Comparison of ENCODE assay signal across 31 cellular contexts in the genomic region with DNA sequence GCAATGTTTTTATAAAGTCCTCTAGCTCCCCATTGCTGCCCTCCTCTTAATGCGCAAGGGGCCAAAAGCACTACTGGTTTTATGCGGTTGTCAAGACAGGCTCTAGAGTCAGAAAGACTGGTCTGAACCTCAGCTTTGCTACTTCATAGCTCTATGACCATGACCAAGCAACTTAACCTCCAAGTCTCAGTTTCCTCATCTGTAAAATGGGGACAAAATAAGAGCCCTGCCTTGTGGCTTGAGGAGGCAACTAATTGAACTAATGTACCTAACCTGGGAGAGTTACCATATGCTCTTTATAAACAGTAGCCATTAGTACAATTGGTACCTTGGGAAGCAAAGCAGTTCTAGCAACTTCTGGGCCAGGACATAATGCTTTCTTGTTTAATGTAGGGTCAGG. TPM values are rescaled to one million over a fixed set of nuclear protein-coding genes. Genes with fewer than 3 reads are reported as not detected.
DNase-seq lines count a peak whose midpoint lies in the region; ATAC-seq, FAIRE-seq and TF ChIP-seq lines count a peak whose summit lies in the region.
"Had no signal": no experiment of that assay in that cellular context is flagged by ENCODE, and none has a peak within 500 bp of the region (broad histone marks: within the 10 kb centered on the region; RNA-seq: fewer than 3 reads in every experiment).

No MANE protein-coding gene starts in this region.

- peaks cover 14% of the 10 kb centered on the region for H3K36me3 Mint-ChIP-seq in activated naive CD8-positive, alpha-beta T cell
- peaks cover 75% of the 10 kb centered on the region for H3K36me3 Mint-ChIP-seq in activated naive CD8-positive, alpha-beta T cell treated with anti-CD3 and anti-CD28 coated beads, Interleukin-2, amount 50 U/mL, for 24 hours (ENCODE audit: low read depth)
- peaks cover 100% of the 10 kb centered on the region for H3K36me3 Mint-ChIP-seq in activated T-helper 17 cell treated with anti-CD3 and anti-CD28 coated beads, Interleukin-2, amount 50 U/mL, for 72 hours (ENCODE audit: low read depth)
- peaks cover 17 to 40% of the 10 kb centered on the region in 2 donors for H3K36me3 Mint-ChIP-seq in naive B cell
- H3K36me3 Mint-ChIP-seq in neural progenitor cell = peaks cover 27% of the 10 kb centered on the region

- FAIRE-seq in D721Med (lab: Jason Lieb, UNC) = no peak
- FAIRE-seq: bronchial epithelial cell, small intestine had no signal

- H3K36me3 ChIP-seq in neural progenitor cell = no peaks in the 10 kb centered on the region

- no peaks in the 10 kb centered on the region for H3K79me2 ChIP-seq in neural progenitor cell (ENCODE audit: low read depth)

- H3K27ac ChIP-seq in neural progenitor cell = no peak overlapping the region
- H3K27ac ChIP-seq: BLaER1, coronary artery, foreskin keratinocyte, GM23248, Peyer's patch, suprapubic skin had no signal

- no peak for ATAC-seq in activated naive CD8-positive, alpha-beta T cell treated with anti-CD3 and anti-CD28 coated beads, Interleukin-2, amount 50 U/mL, for 24 hours
- ATAC-seq in activated T-helper 17 cell treated with anti-CD3 and anti-CD28 coated beads, Interleukin-2, amount 50 U/mL, for 72 hours (replicated peaks) = no peak
- ATAC-seq in naive B cell (ENCODE audit: low read depth in 2 of 2) = no peak
- ATAC-seq in stimulated activated naive CD8-positive, alpha-beta T cell treated with anti-CD3 and anti-CD28 coated beads, Interleukin-15, amount 100 ng/mL, for 72 hours = no peak
- ATAC-seq: esophagus mucosa, foreskin keratinocyte, left colon, WTC11 had no signal

- H3K9me3 ChIP-seq in neural progenitor cell (ENCODE audit: low read depth) = no peaks in the 10 kb centered on the region
- H3K9me3 ChIP-seq: BLaER1, Peyer's patch, suprapubic skin had no signal

- peak overlapping the region; percentile 97 for H3K27ac Mint-ChIP-seq in activated naive CD8-positive, alpha-beta T cell
- no peak overlapping the region for H3K27ac Mint-ChIP-seq in activated naive CD8-positive, alpha-beta T cell treated with anti-CD3 and anti-CD28 coated beads, Interleukin-2, amount 50 U/mL, for 24 hours
- peak overlapping the region; percentile 69 for H3K27ac Mint-ChIP-seq in activated T-helper 17 cell treated with anti-CD3 and anti-CD28 coated beads, Interleukin-2, amount 50 U/mL, for 72 hours
- peak overlapping the region; percentile 68 to 97 (median 81) for H3K27ac Mint-ChIP-seq in naive B cell
- peak overlapping the region; percentile 31 to 58 for H3K27ac Mint-ChIP-seq in stimulated activated naive CD8-positive, alpha-beta T cell treated with anti-CD3 and anti-CD28 coated beads, Interleukin-15, amount 100 ng/mL, for 72 hours
- no peak overlapping the region for H3K27ac Mint-ChIP-seq in neural progenitor cell
- H3K27ac Mint-ChIP-seq: WTC11 had no signal

- no peak overlapping the region for H3K4me2 ChIP-seq in neural progenitor cell
- H3K4me2 ChIP-seq: BLaER1 had no signal

- peaks cover 36% of the 10 kb centered on the region for H3K4me1 Mint-ChIP-seq in activated naive CD8-positive, alpha-beta T cell (ENCODE audit: low read depth)
- H3K4me1 Mint-ChIP-seq in activated naive CD8-positive, alpha-beta T cell treated with anti-CD3 and anti-CD28 coated beads, Interleukin-2, amount 50 U/mL, for 24 hours = peaks cover 40% of the 10 kb centered on the region
- H3K4me1 Mint-ChIP-seq in activated T-helper 17 cell treated with anti-CD3 and anti-CD28 coated beads, Interleukin-2, amount 50 U/mL, for 72 hours = peaks cover 12% of the 10 kb centered on the region
- H3K4me1 Mint-ChIP-seq in naive B cell = peaks cover 32 to 45% (median 42%) of the 10 kb centered on the region in 3 donors
- H3K4me1 Mint-ChIP-seq in stimulated activated naive CD8-positive, alpha-beta T cell treated with anti-CD3 and anti-CD28 coated beads, Interleukin-15, amount 100 ng/mL, for 72 hours = peaks cover 50% of the 10 kb centered on the region
- peaks cover 2% of the 10 kb centered on the region for H3K4me1 Mint-ChIP-seq in neural progenitor cell
- H3K4me1 Mint-ChIP-seq: WTC11 had no signal

- H3K9me3 Mint-ChIP-seq in activated naive CD8-positive, alpha-beta T cell (ENCODE audit: low read depth) = no peaks in the 10 kb centered on the region
- H3K9me3 Mint-ChIP-seq in activated naive CD8-positive, alpha-beta T cell treated with anti-CD3 and anti-CD28 coated beads, Interleukin-2, amount 50 U/mL, for 24 hours = no peaks in the 10 kb centered on the region
- no peaks in the 10 kb centered on the region for H3K9me3 Mint-ChIP-seq in activated T-helper 17 cell treated with anti-CD3 and anti-CD28 coated beads, Interleukin-2, amount 50 U/mL, for 72 hours
- H3K9me3 Mint-ChIP-seq in naive B cell (no peaks in the 10 kb centered on the region), neural progenitor cell (no peaks in the 10 kb centered on the region)
- H3K9me3 Mint-ChIP-seq in stimulated activated naive CD8-positive, alpha-beta T cell treated with anti-CD3 and anti-CD28 coated beads, Interleukin-15, amount 100 ng/mL, for 72 hours = no peaks in the 10 kb centered on the region
- H3K9me3 Mint-ChIP-seq: WTC11 had no signal

- H3K27me3 ChIP-seq in neural progenitor cell = no peaks in the 10 kb centered on the region
- H3K27me3 ChIP-seq: BLaER1, foreskin keratinocyte, Peyer's patch, suprapubic skin had no signal

- H3K27me3 Mint-ChIP-seq in activated naive CD8-positive, alpha-beta T cell = no peaks in the 10 kb centered on the region
- H3K27me3 Mint-ChIP-seq in activated naive CD8-positive, alpha-beta T cell treated with anti-CD3 and anti-CD28 coated beads, Interleukin-2, amount 50 U/mL, for 24 hours = no peaks in the 10 kb centered on the region
- no peaks in the 10 kb centered on the region for H3K27me3 Mint-ChIP-seq in activated T-helper 17 cell treated with anti-CD3 and anti-CD28 coated beads, Interleukin-2, amount 50 U/mL, for 72 hours
- H3K27me3 Mint-ChIP-seq in naive B cell (peaks cover 0 to 4% (median 0%) of the 10 kb centered on the region in 3 donors), neural progenitor cell (ENCODE audit: insufficient read depth, low read depth) (peaks cover 5% of the 10 kb centered on the region)
- no peaks in the 10 kb centered on the region for H3K27me3 Mint-ChIP-seq in stimulated activated naive CD8-positive, alpha-beta T cell treated with anti-CD3 and anti-CD28 coated beads, Interleukin-15, amount 100 ng/mL, for 72 hours

- no peak overlapping the region for H3K9ac ChIP-seq in neural progenitor cell
- H3K9ac ChIP-seq: BLaER1, GM23248 had no signal

- H3F3A ChIP-seq in neural progenitor cell (ENCODE audit: low read depth) = no peaks in the 10 kb centered on the region

- H3K4me1 ChIP-seq in neural progenitor cell = no peaks in the 10 kb centered on the region
- H3K4me1 ChIP-seq: foreskin keratinocyte, suprapubic skin had no signal

- H2AFZ ChIP-seq in neural progenitor cell (replicated peaks) = no peak overlapping the region
- H2AFZ ChIP-seq: GM23248 had no signal

- H3K4me3 ChIP-seq in neural progenitor cell = no peak overlapping the region
- H3K4me3 ChIP-seq: BLaER1, coronary artery, GM23248, Peyer's patch, suprapubic skin had no signal

- DNase-seq in activated naive CD8-positive, alpha-beta T cell treated with anti-CD3 and anti-CD28 coated beads, Interleukin-2, amount 50 U/mL, for 24 hours = no peak
- DNase-seq in naive B cell (no peak), D721Med (ENCODE audit: insufficient read length, low spot score) (no peak), neural progenitor cell (ENCODE audit: low spot score) (no peak), hypothalamus (lab: John Stamatoyannopoulos, UW) (no peak)
- DNase-seq in stimulated activated naive CD8-positive, alpha-beta T cell treated with anti-CD3 and anti-CD28 coated beads, Interleukin-15, amount 100 ng/mL, for 72 hours = no peak
- DNase-seq: activated CD4-positive, alpha-beta T cell treated with anti-CD3 and anti-CD28 coated beads, Interleukin-2, amount 50 U/mL, for 4 hours; activated CD8-positive, alpha-beta memory T cell treated with anti-CD3 and anti-CD28 coated beads, Interleukin-2, amount 50 U/mL, for 4 hours; activated effector memory CD4-positive, alpha-beta T cell treated with anti-CD3 and anti-CD28 coated beads, Interleukin-2, amount 50 U/mL, for 16 hours; foreskin keratinocyte; GM23248; left colon; mesenchymal stem cell; NCI-H1417 treated with DMSO at 0.1 percent for 48 hours; NCI-H2081 treated with DMSO at 0.1 percent for 48 hours; NCI-H226; NCI-H69; occipital lobe; Peyer's patch; SIG-M5; small intestine; stimulated activated CD4-positive, alpha-beta T cell treated with anti-CD3 and anti-CD28 coated beads, Interleukin-1b, Interleukin-23, amount 100 ng/mL, for 48 hours; T1000 had no signal

- TF ChIP-seq CTCF in D721Med (IDR thresholded peaks at IDR 0.05; ENCODE audit: insufficient read depth, missing control alignments) (no peak), neural progenitor cell (IDR thresholded peaks at IDR 0.05) (no peak)

- H4K20me1 ChIP-seq in neural progenitor cell (ENCODE audit: low read depth) = no peaks in the 10 kb centered on the region

- H3K4me3 Mint-ChIP-seq in activated naive CD8-positive, alpha-beta T cell = no peak overlapping the region
- no peak overlapping the region for H3K4me3 Mint-ChIP-seq in activated naive CD8-positive, alpha-beta T cell treated with anti-CD3 and anti-CD28 coated beads, Interleukin-2, amount 50 U/mL, for 24 hours
- no peak overlapping the region for H3K4me3 Mint-ChIP-seq in activated T-helper 17 cell treated with anti-CD3 and anti-CD28 coated beads, Interleukin-2, amount 50 U/mL, for 72 hours
- H3K4me3 Mint-ChIP-seq in naive B cell (peak overlapping the region in 1 of 8 donors; percentile 35), neural progenitor cell (no peak overlapping the region)
- H3K4me3 Mint-ChIP-seq in stimulated activated naive CD8-positive, alpha-beta T cell treated with anti-CD3 and anti-CD28 coated beads, Interleukin-15, amount 100 ng/mL, for 72 hours = no peak overlapping the region
- H3K4me3 Mint-ChIP-seq: WTC11 had no signal

RNA-seq across cellular contexts. Expression of a gene that starts 36.5 kb away (rescaled TPM):
- 100 to 1,000 TPM; 432 to 559 TPM for total RNA-seq in activated T-helper 17 cell treated with anti-CD3 and anti-CD28 coated beads, Interleukin-2, amount 50 U/mL, for 72 hours
- 100 to 1,000 TPM; 183 to 442 (median 326) TPM for polyA plus RNA-seq in naive B cell (ENCODE audit: low read depth in 6 of 6)
- total RNA-seq in neural progenitor cell (ENCODE audit: low replicate concordance) = 95.0 and 97.6 TPM in 2 replicates

RNA-seq across cellular contexts. Expression of a gene that starts 40.3 kb away (rescaled TPM):
- 100 to 1,000 TPM; 316 to 609 TPM for total RNA-seq in activated T-helper 17 cell treated with anti-CD3 and anti-CD28 coated beads, Interleukin-2, amount 50 U/mL, for 72 hours
- polyA plus RNA-seq in naive B cell (ENCODE audit: low read depth in 6 of 6) = 10 to 100 TPM; 36.2 to 68.2 (median 55.5) TPM
- total RNA-seq in neural progenitor cell (ENCODE audit: low replicate concordance) = 33.5 and 49.7 TPM in 2 replicates

Comparison
In these comparisons a context has a peak if more than half of its experiments do, and no peak if none do; other contexts are left out.
1. H3K27ac Mint-ChIP-seq: peak in activated naive CD8-positive, alpha-beta T cell (single experiment), activated T-helper 17 cell treated with anti-CD3 and anti-CD28 coated beads, Interleukin-2, amount 50 U/mL, for 72 hours (single experiment), naive B cell (6 of 6) and stimulated activated naive CD8-positive, alpha-beta T cell treated with anti-CD3 and anti-CD28 coated beads, Interleukin-15, amount 100 ng/mL, for 72 hours (2 of 2); none in activated naive CD8-positive, alpha-beta T cell treated with anti-CD3 and anti-CD28 coated beads, Interleukin-2, amount 50 U/mL, for 24 hours (single experiment) and neural progenitor cell (single experiment).